ENCODE assay signal across 17 cellular contexts in genomic region chr15:43879386-43880355, GRCh38. TPM values are rescaled to one million over a fixed set of nuclear protein-coding genes. Genes with fewer than 3 reads are reported as not detected.
DNase-seq lines count a peak whose midpoint lies in the region; ATAC-seq, FAIRE-seq and TF ChIP-seq lines count a peak whose summit lies in the region.
"Had no signal": no experiment of that assay in that cellular context is flagged by ENCODE, and none has a peak within 500 bp of the region (broad histone marks: within the 10 kb centered on the region; RNA-seq: fewer than 3 reads in every experiment).

No MANE protein-coding gene starts in this region.

- no peak for ATAC-seq in activated CD8-positive, alpha-beta memory T cell treated with anti-CD3 and anti-CD28 coated beads, Interleukin-2, amount 10 ng/mL, durations not matched to agents 7 days and 5 days
- ATAC-seq in HG03439 (IDR thresholded peaks at IDR 0.05; ENCODE audit: unreplicated experiment): no peak
- ATAC-seq: PC-3 had no signal

- no peaks in the 10 kb centered on the region for H3K4me1 Mint-ChIP-seq in activated CD8-positive, alpha-beta memory T cell treated with anti-CD3 and anti-CD28 coated beads, Interleukin-2, amount 10 ng/mL, durations not matched to agents 7 days and 5 days
- H3K4me1 Mint-ChIP-seq in activated CD4-positive, alpha-beta T cell treated with anti-CD3 and anti-CD28 coated beads, Interleukin-2, amount 10 ng/mL, durations not matched to agents 7 days and 5 days: no peaks in the 10 kb centered on the region

- no peak overlapping the region for H3K27ac ChIP-seq in kidney (ENCODE audit: low read depth in 2 of 2, low read length in 2 of 2)
- H3K27ac ChIP-seq in substantia nigra (ENCODE audit: low read depth, low read length, poor library complexity, severe bottlenecking): peak overlapping the region; percentile 5
- H3K27ac ChIP-seq: 22Rv1, BLaER1 had no signal

- no peaks in the 10 kb centered on the region for H3K36me3 ChIP-seq in kidney (ENCODE audit: control insufficient read depth in 1 of 2, insufficient read depth in 2 of 2, low read length in 2 of 2)

- FAIRE-seq in kidney (lab: Jason Lieb, UNC): no peak

- no peak overlapping the region for H3K4me3 ChIP-seq in kidney (ENCODE audit: low read length in 2 of 2)
- H3K4me3 ChIP-seq: BLaER1, HAP-1 had no signal

- no peak overlapping the region for H3K27ac Mint-ChIP-seq in activated CD8-positive, alpha-beta memory T cell treated with anti-CD3 and anti-CD28 coated beads, Interleukin-2, amount 10 ng/mL, durations not matched to agents 7 days and 5 days
- H3K27ac Mint-ChIP-seq in activated CD4-positive, alpha-beta T cell treated with anti-CD3 and anti-CD28 coated beads, Interleukin-2, amount 10 ng/mL, durations not matched to agents 7 days and 5 days: no peak overlapping the region

- H3K27me3 Mint-ChIP-seq in activated CD8-positive, alpha-beta memory T cell treated with anti-CD3 and anti-CD28 coated beads, Interleukin-2, amount 10 ng/mL, durations not matched to agents 7 days and 5 days: no peaks in the 10 kb centered on the region
- H3K27me3 Mint-ChIP-seq in activated CD4-positive, alpha-beta T cell treated with anti-CD3 and anti-CD28 coated beads, Interleukin-2, amount 10 ng/mL, durations not matched to agents 7 days and 5 days: no peaks in the 10 kb centered on the region

- peak; percentile 49 for DNase-seq in activated CD8-positive, alpha-beta memory T cell treated with anti-CD3 and anti-CD28 coated beads for 24 hours
- no peak for DNase-seq in activated CD8-positive, alpha-beta memory T cell treated with anti-CD3 and anti-CD28 coated beads, Interleukin-2, amount 10 ng/mL, durations not matched to agents 7 days and 5 days
- DNase-seq in cardiac septum (ENCODE audit: low spot score) (peak; percentile 76), kidney (peak; percentile 12), substantia nigra (lab: John Stamatoyannopoulos, UW) (peak in 1 of 49 donors; percentile 9)
- no peak for DNase-seq in activated CD4-positive, alpha-beta T cell treated with anti-CD3 and anti-CD28 coated beads, Interleukin-2, amount 10 ng/mL, durations not matched to agents 7 days and 5 days
- no peak for DNase-seq in activated CD4-positive, alpha-beta T cell treated with anti-CD3 and anti-CD28 coated beads, Interleukin-2, amount 50 U/mL, for 1 hour
- DNase-seq: Karpas-422, MM.1S, NCI-H1105 treated with DMSO at 0.1 percent for 48 hours, NCI-H187, NCI-H748 treated with DMSO at 0.1 percent for 48 hours, PC-3 had no signal

- H3K9me3 Mint-ChIP-seq in activated CD8-positive, alpha-beta memory T cell treated with anti-CD3 and anti-CD28 coated beads, Interleukin-2, amount 10 ng/mL, durations not matched to agents 7 days and 5 days (ENCODE audit: low read depth): no peaks in the 10 kb centered on the region
- H3K9me3 Mint-ChIP-seq in activated CD4-positive, alpha-beta T cell treated with anti-CD3 and anti-CD28 coated beads, Interleukin-2, amount 10 ng/mL, durations not matched to agents 7 days and 5 days: no peaks in the 10 kb centered on the region

- no peak overlapping the region for H3K9ac ChIP-seq in kidney (ENCODE audit: low read length in 2 of 2)
- H3K9ac ChIP-seq: BLaER1 had no signal

- CTCF ChIA-PET in activated CD8-positive, alpha-beta memory T cell treated with anti-CD3 and anti-CD28 coated beads, Interleukin-2, amount 10 ng/mL, durations not matched to agents 7 days and 5 days (lab: Charles Lee): no interaction called here
- CTCF ChIA-PET in activated CD4-positive, alpha-beta T cell treated with anti-CD3 and anti-CD28 coated beads, Interleukin-2, amount 10 ng/mL, durations not matched to agents 7 days and 5 days (lab: Charles Lee): interaction anchor here (0.5 to 1.0 kb wide), 2 partner anchors 287 to 913 kb away, joined by 3 read pairs; no protein-coding TSS in a partner anchor

- TF ChIP-seq CTCF in kidney (IDR thresholded peaks at IDR 0.05; ENCODE audit: borderline replicate concordance, extremely low read depth, insufficient read depth): no peak

- no peak overlapping the region for H3K4me3 Mint-ChIP-seq in activated CD8-positive, alpha-beta memory T cell treated with anti-CD3 and anti-CD28 coated beads, Interleukin-2, amount 10 ng/mL, durations not matched to agents 7 days and 5 days
- no peak overlapping the region for H3K4me3 Mint-ChIP-seq in activated CD4-positive, alpha-beta T cell treated with anti-CD3 and anti-CD28 coated beads, Interleukin-2, amount 10 ng/mL, durations not matched to agents 7 days and 5 days

- intact Hi-C loops in cardiac septum (cut with DNase I): loop anchor here (5.0 kb wide), 1 partner anchor 33 kb away; no protein-coding TSS in a partner anchor
- intact Hi-C loops in kidney (cut with DNase I): no loop called here

- peaks cover 41% of the 10 kb centered on the region for H3K36me3 Mint-ChIP-seq in activated CD8-positive, alpha-beta memory T cell treated with anti-CD3 and anti-CD28 coated beads, Interleukin-2, amount 10 ng/mL, durations not matched to agents 7 days and 5 days
- peaks cover 28% of the 10 kb centered on the region for H3K36me3 Mint-ChIP-seq in activated CD4-positive, alpha-beta T cell treated with anti-CD3 and anti-CD28 coated beads, Interleukin-2, amount 10 ng/mL, durations not matched to agents 7 days and 5 days (ENCODE audit: low read depth)

- no peaks in the 10 kb centered on the region for H3K4me1 ChIP-seq in kidney (ENCODE audit: control insufficient read depth in 1 of 2, insufficient read depth in 1 of 2, low read depth in 1 of 2, low read length in 2 of 2)
- H3K4me1 ChIP-seq: BLaER1, HAP-1 had no signal

- no peaks in the 10 kb centered on the region for H3K9me3 ChIP-seq in kidney (ENCODE audit: control insufficient read depth in 1 of 2, low read length in 2 of 2)
- H3K9me3 ChIP-seq: BLaER1, HAP-1 had no signal

- POLR2A ChIA-PET in activated CD4-positive, alpha-beta T cell treated with anti-CD3 and anti-CD28 coated beads, Interleukin-2, amount 10 ng/mL, durations not matched to agents 7 days and 5 days (lab: Charles Lee): no interaction called here

RNA-seq across cellular contexts. Expression of gene WDR76, which starts 52.9 kb away (rescaled TPM):
- total RNA-seq in activated CD8-positive, alpha-beta memory T cell treated with anti-CD3 and anti-CD28 coated beads, Interleukin-2, amount 10 ng/mL, durations not matched to agents 7 days and 5 days: 10 to 100 TPM; 79.7 to 91.1 TPM
- total RNA-seq in cardiac septum: 0.97 TPM
- 4.8 TPM for total RNA-seq in kidney
- 0.73 TPM for polyA plus RNA-seq in kidney (ENCODE audit: insufficient read depth, low read depth, low replicate concordance)
- total RNA-seq in activated CD4-positive, alpha-beta T cell treated with anti-CD3 and anti-CD28 coated beads, Interleukin-2, amount 10 ng/mL, durations not matched to agents 7 days and 5 days: 10 to 100 TPM; 76.8 to 89.2 TPM

RNA-seq across cellular contexts. Expression of gene MFAP1, which starts 55.2 kb away (rescaled TPM):
- total RNA-seq in activated CD8-positive, alpha-beta memory T cell treated with anti-CD3 and anti-CD28 coated beads, Interleukin-2, amount 10 ng/mL, durations not matched to agents 7 days and 5 days: 10 to 100 TPM; 34.1 to 46.5 TPM
- 19.8 TPM for total RNA-seq in cardiac septum
- total RNA-seq in kidney: 25.3 TPM
- 28.1 TPM for polyA plus RNA-seq in kidney (ENCODE audit: insufficient read depth, low read depth, low replicate concordance)
- total RNA-seq in activated CD4-positive, alpha-beta T cell treated with anti-CD3 and anti-CD28 coated beads, Interleukin-2, amount 10 ng/mL, durations not matched to agents 7 days and 5 days: 10 to 100 TPM; 38.8 to 42.2 TPM

Comparison
In these comparisons a context has a peak if more than half of its experiments do, and no peak if none do; other contexts are left out.
1. DNase-seq: peak in activated CD8-positive, alpha-beta memory T cell treated with anti-CD3 and anti-CD28 coated beads for 24 hours (single experiment), cardiac septum (single experiment) and kidney (single experiment); none in activated CD8-positive, alpha-beta memory T cell treated with anti-CD3 and anti-CD28 coated beads, Interleukin-2, amount 10 ng/mL, durations not matched to agents 7 days and 5 days (single experiment), activated CD4-positive, alpha-beta T cell treated with anti-CD3 and anti-CD28 coated beads, Interleukin-2, amount 10 ng/mL, durations not matched to agents 7 days and 5 days (single experiment) and activated CD4-positive, alpha-beta T cell treated with anti-CD3 and anti-CD28 coated beads, Interleukin-2, amount 50 U/mL, for 1 hour (single experiment).
2. RNA of gene WDR76, which starts 52.9 kb away (total RNA-seq): 79.7 to 91.1 TPM in activated CD8-positive, alpha-beta memory T cell treated with anti-CD3 and anti-CD28 coated beads, Interleukin-2, amount 10 ng/mL, durations not matched to agents 7 days and 5 days and 76.8 to 89.2 TPM in activated CD4-positive, alpha-beta T cell treated with anti-CD3 and anti-CD28 coated beads, Interleukin-2, amount 10 ng/mL, durations not matched to agents 7 days and 5 days; 4.8 TPM in kidney (single experiment) and 0.97 TPM in cardiac septum (single experiment); every median in the first group is over 10 times any median in the second.